13 cellular contexts compared by ENCODE assay signal in the genomic region with DNA sequence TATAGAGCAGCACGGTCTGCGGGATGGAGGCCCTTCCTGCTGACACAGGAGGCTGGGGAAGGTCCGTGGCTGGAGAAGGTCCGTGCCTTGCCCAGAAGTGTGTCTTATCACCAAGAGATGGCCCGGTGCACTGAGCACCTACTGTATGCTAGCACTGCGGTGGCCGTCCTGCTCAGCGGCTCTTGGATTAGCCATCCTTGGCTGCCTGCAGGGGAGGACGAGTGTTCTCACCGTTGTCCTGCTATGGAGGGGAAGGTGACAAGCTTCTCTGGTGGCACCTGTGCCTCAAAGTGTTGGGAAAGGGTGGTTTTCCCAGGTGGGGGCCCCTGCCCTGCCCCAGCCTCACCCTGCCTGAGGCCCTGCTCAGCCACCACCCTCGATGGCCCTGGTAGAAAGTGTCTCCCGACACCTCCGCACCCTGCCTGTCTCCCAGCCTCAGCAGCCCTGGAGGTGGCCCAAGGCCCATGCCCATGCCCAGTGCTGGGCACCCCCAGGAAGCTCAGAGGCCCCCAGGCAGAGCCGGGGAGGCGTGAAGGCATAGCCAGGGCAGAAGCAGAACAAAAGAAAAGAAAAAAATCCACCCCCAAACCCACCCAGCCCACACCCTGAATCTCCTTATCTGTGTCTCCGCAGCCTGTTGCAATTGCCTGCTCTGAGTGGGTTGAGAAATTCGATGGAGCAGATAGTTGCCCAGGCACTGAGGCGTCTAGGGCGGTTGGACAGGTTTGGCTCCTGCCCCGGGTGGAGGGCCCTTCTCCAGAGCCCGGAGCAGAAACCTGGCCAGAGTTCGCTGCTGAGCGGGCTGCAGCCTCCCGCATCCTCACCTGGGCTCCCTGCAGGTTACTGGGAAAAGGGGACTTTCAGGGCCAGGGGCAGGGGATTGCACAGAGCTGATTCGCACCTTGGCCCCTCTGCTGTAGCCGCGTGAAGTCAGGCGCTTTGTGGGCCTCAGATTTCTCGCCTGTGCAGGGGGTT. TPM values are rescaled to one million over a fixed set of nuclear protein-coding genes. Genes with fewer than 3 reads are reported as not detected.
A peak's percentile ranks its signal among the peaks of the same experiment; 100 is the strongest.
DNase-seq lines count a peak whose midpoint lies in the region; ATAC-seq, FAIRE-seq and TF ChIP-seq lines count a peak whose summit lies in the region.
"Had no signal": no experiment of that assay in that cellular context is flagged by ENCODE, and none has a peak within 500 bp of the region (broad histone marks: within the 10 kb centered on the region; RNA-seq: fewer than 3 reads in every experiment).

No MANE protein-coding gene starts in this region.

- H2AK5ac ChIP-seq in H1 (ENCODE audit: low read depth, low read length) = 0 out of 2 replicates have a peak overlapping the region, but pooled peaks have one; percentile 39

- H3K79me2 ChIP-seq in H1 (ENCODE audit: control insufficient read depth in 1 of 2, insufficient read depth in 2 of 2, low read length in 2 of 2) = peaks cover 0 to 42% of the 10 kb centered on the region in 2 experiments; a peak in 1 of 4 replicates

- H2BK120ac ChIP-seq in H1 (replicated peaks; ENCODE audit: low read depth, low read length) = no peak overlapping the region

- TF ChIP-seq EP300 in H1 (IDR thresholded peaks at IDR 0.05; ENCODE audit: borderline replicate concordance in 1 of 2, low read depth in 2 of 2, low read length in 2 of 2) = no peak

- H3K27ac ChIP-seq in BLaER1 = 0 out of 2 replicates have a peak overlapping the region, but pooled peaks have one; percentile 18
- no peak overlapping the region; the same call in 1 of the 2 replicates for H3K27ac ChIP-seq in H1 (ENCODE audit: low read depth, low read length)
- no peak overlapping the region for H3K27ac ChIP-seq in naive thymus-derived CD4-positive, alpha-beta T cell (ENCODE audit: low read depth, low read length)

- no peak overlapping the region for H4K5ac ChIP-seq in H1 (ENCODE audit: insufficient read length, low read depth, low read length)

- no peak for FAIRE-seq in H1 (lab: Jason Lieb, UNC)

- H2BK15ac ChIP-seq in H1 (ENCODE audit: low read length) = no peak overlapping the region

- ATAC-seq in naive thymus-derived CD4-positive, alpha-beta T cell = peak; percentile 43
- ATAC-seq in HG03280 (IDR thresholded peaks at IDR 0.05; ENCODE audit: unreplicated experiment) = no peak

- no peaks in the 10 kb centered on the region for H3K9me3 Mint-ChIP-seq in naive thymus-derived CD4-positive, alpha-beta T cell
- H3K9me3 Mint-ChIP-seq: activated naive CD8-positive, alpha-beta T cell treated with anti-CD3 and anti-CD28 coated beads, Interleukin-2, amount 10 ng/mL, durations not matched to agents 7 days and 5 days; naive B cell had no signal

- H3K36me3 ChIP-seq in BLaER1 (peaks cover 7% of the 10 kb centered on the region; the same call in 1 of the 2 replicates), H1 (ENCODE audit: control insufficient read depth in 2 of 4, insufficient read depth in 4 of 4, low read length in 3 of 4) (no peaks in the 10 kb centered on the region)
- no peaks in the 10 kb centered on the region for H3K36me3 ChIP-seq in naive thymus-derived CD4-positive, alpha-beta T cell (ENCODE audit: control insufficient read depth in 2 of 3, insufficient read depth in 3 of 3, low read length in 3 of 3)

- no peaks in the 10 kb centered on the region for H3K27me3 Mint-ChIP-seq in naive thymus-derived CD4-positive, alpha-beta T cell
- H3K27me3 Mint-ChIP-seq: activated naive CD8-positive, alpha-beta T cell treated with anti-CD3 and anti-CD28 coated beads, Interleukin-2, amount 10 ng/mL, durations not matched to agents 7 days and 5 days; naive B cell had no signal

- no peak overlapping the region; the same call in 1 of the 2 replicates for H2BK5ac ChIP-seq in H1 (ENCODE audit: low read depth, low read length)

- peaks cover 100% of the 10 kb centered on the region for H4K20me1 ChIP-seq in BLaER1
- H4K20me1 ChIP-seq in H1 (replicated peaks in 1 of 2; ENCODE audit: control insufficient read depth in 1 of 2, insufficient read depth in 2 of 2, low read length in 2 of 2) = peaks cover 17 to 50% of the 10 kb centered on the region in 2 experiments

- H3K18ac ChIP-seq in H1 (ENCODE audit: extremely low read depth, low read length) = no peak overlapping the region

- H4K8ac ChIP-seq in H1 (ENCODE audit: extremely low read depth, insufficient read depth, low read length) = peak overlapping the region; percentile 79; the same call in 1 of the 2 replicates

- H3K23ac ChIP-seq in H1 (ENCODE audit: insufficient read length) = no peak overlapping the region

- H3K4me1 Mint-ChIP-seq in naive thymus-derived CD4-positive, alpha-beta T cell = peaks cover 0 to 21% (median 0%) of the 10 kb centered on the region in 7 donors
- H3K4me1 Mint-ChIP-seq: activated naive CD8-positive, alpha-beta T cell treated with anti-CD3 and anti-CD28 coated beads, Interleukin-2, amount 10 ng/mL, durations not matched to agents 7 days and 5 days; naive B cell had no signal

- H3K9ac ChIP-seq in BLaER1 (no peak overlapping the region), H1 (replicated peaks in 1 of 4; ENCODE audit: extremely low read depth in 1 of 4, low read depth in 3 of 4, low read length in 3 of 4) (no peak overlapping the region)

- H3K27ac Mint-ChIP-seq in naive thymus-derived CD4-positive, alpha-beta T cell = no peak overlapping the region
- H3K27ac Mint-ChIP-seq: activated naive CD8-positive, alpha-beta T cell treated with anti-CD3 and anti-CD28 coated beads, Interleukin-2, amount 10 ng/mL, durations not matched to agents 7 days and 5 days had no signal

- no peak overlapping the region for H3K4me3 Mint-ChIP-seq in naive thymus-derived CD4-positive, alpha-beta T cell
- H3K4me3 Mint-ChIP-seq: activated naive CD8-positive, alpha-beta T cell treated with anti-CD3 and anti-CD28 coated beads, Interleukin-2, amount 10 ng/mL, durations not matched to agents 7 days and 5 days; naive B cell had no signal

- DNase-seq in NCI-H226 (peak; percentile 41), H1 (ENCODE audit: low read depth in 1 of 2, low spot score in 2 of 2) (no peak), NCI-H2171 (lab: John Stamatoyannopoulos, UW) (no peak), NCI-H146 (lab: John Stamatoyannopoulos, UW) (no peak)
- no peak for DNase-seq in naive thymus-derived CD4-positive, alpha-beta T cell
- no peak for DNase-seq in activated naive CD4-positive, alpha-beta T cell treated with Interleukin-2 at 50 U/mL for 16 hours
- DNase-seq: activated CD8-positive, alpha-beta memory T cell treated with anti-CD3 and anti-CD28 coated beads for 24 hours; activated naive CD8-positive, alpha-beta T cell treated with anti-CD3 and anti-CD28 coated beads, Interleukin-2, amount 10 ng/mL, durations not matched to agents 7 days and 5 days; effector memory CD4-positive, alpha-beta T cell; naive B cell; NCI-H69 had no signal

- TF ChIP-seq POLR2A in H1 (IDR thresholded peaks at IDR 0.05; ENCODE audit: control extremely low read depth in 1 of 2, low read depth in 2 of 2, low read length in 2 of 2) = no peak

- H3K27me3 ChIP-seq in BLaER1 (no peaks in the 10 kb centered on the region), H1 (replicated peaks in 1 of 4; ENCODE audit: control insufficient read depth in 3 of 4, extremely low read depth in 1 of 4, insufficient read depth in 3 of 4, low read length in 3 of 4) (no peaks in the 10 kb centered on the region)
- no peaks in the 10 kb centered on the region for H3K27me3 ChIP-seq in naive thymus-derived CD4-positive, alpha-beta T cell (ENCODE audit: control insufficient read depth in 2 of 2, insufficient read depth in 2 of 2, low read length in 2 of 2)

- no peak overlapping the region for H2BK20ac ChIP-seq in H1 (ENCODE audit: low read length)

- no peak for TF ChIP-seq RAD21 in H1 (IDR thresholded peaks at IDR 0.05 in 1 of 2, conservative IDR thresholded peaks at IDR 0.05 in 1 of 2; ENCODE audit: low read depth in 2 of 2, low read length in 2 of 2)

- intact Hi-C loops in naive thymus-derived CD4-positive, alpha-beta T cell (cut with micrococcal nuclease) = no loop called here

- CTCF ChIA-PET in H1 (lab: Charles Lee; ENCODE audit: partially characterized antibody) = interaction anchor here (1.8 to 3.1 kb wide), 2 partner anchors 8 to 186 kb away, joined by 6 to 11 read pairs; no protein-coding TSS in a partner anchor
- CTCF ChIA-PET in naive thymus-derived CD4-positive, alpha-beta T cell (lab: Charles Lee) = no interaction called here

- no peak overlapping the region for H4K91ac ChIP-seq in H1 (replicated peaks; ENCODE audit: insufficient read length, low read length)

- 91% methylated on average over 26 of the region's 29 CpGs; no CpG with 5 or more reads in 1 of the 2 experiments for WGBS in H1 (ENCODE audit: extremely low coverage in 1 of 2, insufficient coverage in 1 of 2, insufficient read length in 1 of 2, insufficient replicate concordance in 2 of 2, low coverage in 1 of 2, low lambda C conversion rate in 2 of 2, missing lambda C conversion rate in 1 of 2), 2 experiments

- no peaks in the 10 kb centered on the region for H3K9me3 ChIP-seq in BLaER1
- no peaks in the 10 kb centered on the region for H3K9me3 ChIP-seq in H1 (ENCODE audit: insufficient read depth in 2 of 2, low read depth in 1 of 2, low read length in 1 of 2)
- no peaks in the 10 kb centered on the region for H3K9me3 ChIP-seq in naive thymus-derived CD4-positive, alpha-beta T cell (ENCODE audit: control insufficient read depth in 2 of 3, low read length in 3 of 3)

- POLR2A ChIA-PET in H1 (lab: Charles Lee; ENCODE audit: partially characterized antibody) = interaction anchor here (0.7 kb wide), 1 partner anchor 185 kb away, joined by 3 read pairs; no protein-coding TSS in a partner anchor
- POLR2A ChIA-PET in naive thymus-derived CD4-positive, alpha-beta T cell (lab: Charles Lee) = no interaction called here

- no peak overlapping the region for H3K14ac ChIP-seq in H1 (ENCODE audit: insufficient read length)

- no peak for TF ChIP-seq CTCF in H1 (IDR thresholded peaks at IDR 0.05; ENCODE audit: control extremely low read depth in 1 of 3, insufficient read depth in 1 of 3, low read depth in 1 of 3, low read length in 3 of 3)

- H3K4me1 ChIP-seq in BLaER1 = peaks cover 98% of the 10 kb centered on the region
- no peaks in the 10 kb centered on the region; a peak in 1 of 7 replicates for H3K4me1 ChIP-seq in H1 (replicated peaks in 1 of 4; ENCODE audit: control insufficient read depth in 3 of 4, insufficient read depth in 4 of 4, low read length in 3 of 4)
- H3K4me1 ChIP-seq in naive thymus-derived CD4-positive, alpha-beta T cell (ENCODE audit: control insufficient read depth in 2 of 2, insufficient read depth in 2 of 2, low read length in 2 of 2) = no peaks in the 10 kb centered on the region

- H3K36me3 Mint-ChIP-seq in naive thymus-derived CD4-positive, alpha-beta T cell = no peaks in the 10 kb centered on the region
- H3K36me3 Mint-ChIP-seq: activated naive CD8-positive, alpha-beta T cell treated with anti-CD3 and anti-CD28 coated beads, Interleukin-2, amount 10 ng/mL, durations not matched to agents 7 days and 5 days; naive B cell had no signal

- H2AFZ ChIP-seq in H1 (ENCODE audit: low read length) = no peak overlapping the region

- no peaks in the 10 kb centered on the region for H3K23me2 ChIP-seq in H1 (ENCODE audit: low read depth, low read length)

- H2BK12ac ChIP-seq in H1 (ENCODE audit: low read depth, low read length) = no peak overlapping the region

- no peak overlapping the region for H3K4me3 ChIP-seq in BLaER1
- no peak overlapping the region for H3K4me3 ChIP-seq in H1 (ENCODE audit: extremely low read depth in 1 of 4, insufficient read depth in 2 of 4, low read depth in 3 of 4, low read length in 4 of 4)
- no peak overlapping the region for H3K4me3 ChIP-seq in naive thymus-derived CD4-positive, alpha-beta T cell (ENCODE audit: low read length)

- H3K56ac ChIP-seq in H1 (replicated peaks; ENCODE audit: insufficient read length, low read depth, low read length) = no peak overlapping the region

- H3K4me2 ChIP-seq in BLaER1 (peak overlapping the region; percentile 76), H1 (ENCODE audit: insufficient read depth in 1 of 2, low read depth in 2 of 2, low read length in 2 of 2) (no peak overlapping the region)

- H3K79me1 ChIP-seq in H1 (ENCODE audit: low read depth, low read length) = peaks cover 26% of the 10 kb centered on the region

- no peak overlapping the region for H3K4ac ChIP-seq in H1 (replicated peaks; ENCODE audit: insufficient read length, low read depth, low read length)

RNA-seq across cellular contexts. Expression of a gene that starts 30.5 kb away (rescaled TPM):
- 28.1 and 29.4 TPM in 2 replicates for total RNA-seq in H1 (2021; fragmentation: NEBNext Ultra II Directional; extraction: Animal tissue kit (Norgen Biotek cat#: 25700))
- polyA plus RNA-seq in H1 (2011; rRNA removed) = 9.8 and 21.0 TPM in 2 replicates
- polyA plus RNA-seq in H1 (2011; cell fraction: cytosol; rRNA removed) = 14.3 TPM
- polyA plus RNA-seq in H1 (2011; cell fraction: nucleus; rRNA removed) = 27.1 TPM
- polyA plus RNA-seq in H1 (2012, experiment 1 of 2) = 14.2 to 23.4 TPM (median 21.5 TPM) in 4 replicates
- polyA plus RNA-seq in H1 (2012, experiment 2 of 2) = 17.1 TPM
- polyA plus RNA-seq in H1 (2013, experiment 1 of 2) = 14.4 TPM
- 14.7 TPM for polyA plus RNA-seq in H1 (2013, experiment 2 of 2)
- 9.7 and 12.2 TPM in 2 replicates for polyA minus RNA-seq in H1 (2011; rRNA and poly(A)+ RNA removed)
- polyA minus RNA-seq in H1 (2011; cell fraction: cytosol; rRNA and poly(A)+ RNA removed) = 14.5 TPM
- polyA minus RNA-seq in H1 (2011; cell fraction: nucleus; rRNA and poly(A)+ RNA removed) = 13.4 TPM
- total RNA-seq in naive thymus-derived CD4-positive, alpha-beta T cell = 10 to 100 TPM in 2 of 5 experiments, 1 to 10 TPM in 3; 5.9 to 59.5 (median 8.6) TPM
- under 1 TPM; 0.31 TPM for polyA plus RNA-seq in naive thymus-derived CD4-positive, alpha-beta T cell
